ENCODE assay signal across 2 cellular contexts in the genomic region with DNA sequence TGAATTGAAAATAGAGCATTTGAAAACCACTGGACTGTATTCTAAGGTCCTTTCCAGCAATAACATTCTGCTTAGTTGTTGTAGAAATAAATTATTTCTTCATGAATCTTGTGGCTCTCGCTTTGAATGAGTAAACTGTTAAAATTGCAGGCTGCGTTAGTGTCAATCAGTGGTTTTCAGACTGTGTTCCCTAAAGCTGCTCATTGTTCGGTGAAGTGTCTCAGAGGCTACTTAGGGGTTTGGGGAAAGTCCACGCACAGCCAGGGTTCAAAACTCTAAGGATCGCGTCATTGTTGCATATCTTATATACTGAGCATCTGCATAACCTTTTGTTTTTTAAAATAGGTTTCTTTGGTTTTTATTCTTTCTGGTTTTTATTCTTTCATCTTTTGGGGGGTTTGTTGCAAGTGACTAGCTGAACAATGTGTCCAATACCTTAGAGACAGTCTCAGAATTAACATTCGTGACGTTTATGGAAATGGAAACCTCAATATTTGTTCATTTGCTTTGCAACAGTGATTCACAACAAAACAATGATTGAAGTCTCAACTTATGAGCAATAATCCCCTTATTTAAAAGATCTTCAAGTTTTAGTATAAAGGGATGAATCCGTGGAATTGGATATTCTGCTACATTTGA.
TF ChIP-seq lines count a peak whose summit lies in the region.

No MANE protein-coding gene starts in this region.

TF ChIP-seq in IMR-90, 13 proteins besides CTCF, POLR2A, EP300 and RAD21:
- TF ChIP-seq SMC3 (IDR thresholded peaks at IDR 0.05; ENCODE audit: low read depth, low read length) (no peak), MXI1 (IDR thresholded peaks at IDR 0.05; ENCODE audit: borderline replicate concordance, low read depth, low read length) (no peak), NFE2L2 (IDR thresholded peaks at IDR 0.05; ENCODE audit: low read depth, low read length) (no peak), CHD1 (IDR thresholded peaks at IDR 0.05; ENCODE audit: low read depth, low read length) (no peak), MAFK (IDR thresholded peaks at IDR 0.05; ENCODE audit: low read depth, low read length) (no peak), FOS (IDR thresholded peaks at IDR 0.05; ENCODE audit: low read depth, low read length) (no peak), RFX5 (IDR thresholded peaks at IDR 0.05; ENCODE audit: low read depth, low read length) (no peak), CEBPB (IDR thresholded peaks at IDR 0.05; ENCODE audit: low read depth, low read length) (no peak), BHLHE40 (IDR thresholded peaks at IDR 0.05; ENCODE audit: low read depth, low read length) (no peak), MAZ (IDR thresholded peaks at IDR 0.05; ENCODE audit: borderline replicate concordance, low read depth, low read length) (no peak), RCOR1 (IDR thresholded peaks at IDR 0.05; ENCODE audit: insufficient replicate concordance, low read length) (no peak)
- TF ChIP-seq, protein P1, sequence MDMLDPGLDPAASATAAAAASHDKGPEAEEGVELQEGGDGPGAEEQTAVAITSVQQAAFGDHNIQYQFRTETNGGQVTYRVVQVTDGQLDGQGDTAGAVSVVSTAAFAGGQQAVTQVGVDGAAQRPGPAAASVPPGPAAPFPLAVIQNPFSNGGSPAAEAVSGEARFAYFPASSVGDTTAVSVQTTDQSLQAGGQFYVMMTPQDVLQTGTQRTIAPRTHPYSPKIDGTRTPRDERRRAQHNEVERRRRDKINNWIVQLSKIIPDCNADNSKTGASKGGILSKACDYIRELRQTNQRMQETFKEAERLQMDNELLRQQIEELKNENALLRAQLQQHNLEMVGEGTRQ (IDR thresholded peaks at IDR 0.05; ENCODE audit: low read depth, low read length): no peak
- TF ChIP-seq, protein P2, sequence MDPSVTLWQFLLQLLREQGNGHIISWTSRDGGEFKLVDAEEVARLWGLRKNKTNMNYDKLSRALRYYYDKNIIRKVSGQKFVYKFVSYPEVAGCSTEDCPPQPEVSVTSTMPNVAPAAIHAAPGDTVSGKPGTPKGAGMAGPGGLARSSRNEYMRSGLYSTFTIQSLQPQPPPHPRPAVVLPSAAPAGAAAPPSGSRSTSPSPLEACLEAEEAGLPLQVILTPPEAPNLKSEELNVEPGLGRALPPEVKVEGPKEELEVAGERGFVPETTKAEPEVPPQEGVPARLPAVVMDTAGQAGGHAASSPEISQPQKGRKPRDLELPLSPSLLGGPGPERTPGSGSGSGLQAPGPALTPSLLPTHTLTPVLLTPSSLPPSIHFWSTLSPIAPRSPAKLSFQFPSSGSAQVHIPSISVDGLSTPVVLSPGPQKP (IDR thresholded peaks at IDR 0.05; ENCODE audit: borderline replicate concordance, low read depth, low read length): no peak
TF ChIP-seq in IMR-90: peak in this region for 0.

TF ChIP-seq in endothelial cell of umbilical vein, 7 proteins besides CTCF, POLR2A, EP300 and RAD21:
- TF ChIP-seq JUN (IDR thresholded peaks at IDR 0.05; ENCODE audit: borderline replicate concordance, insufficient read depth, insufficient read length, low read depth) (no peak), FOS (IDR thresholded peaks at IDR 0.05; ENCODE audit: borderline replicate concordance, insufficient read depth, low read length) (no peak), GATA2 (IDR thresholded peaks at IDR 0.05; ENCODE audit: insufficient read depth, insufficient read length, low read depth, low read length) (no peak), MYC (IDR thresholded peaks at IDR 0.05; ENCODE audit: low read depth, low read length) (no peak), EZH2 (IDR thresholded peaks at IDR 0.05; ENCODE audit: borderline replicate concordance, low read depth, low read length, severe bottlenecking) (no peak), POLR2AphosphoS5 (IDR thresholded peaks at IDR 0.05; ENCODE audit: insufficient read depth, low read depth, low read length) (no peak), MAX (IDR thresholded peaks at IDR 0.05; ENCODE audit: insufficient read depth, insufficient read length) (no peak)
